8 cellular contexts compared by ENCODE assay signal in the genomic region with DNA sequence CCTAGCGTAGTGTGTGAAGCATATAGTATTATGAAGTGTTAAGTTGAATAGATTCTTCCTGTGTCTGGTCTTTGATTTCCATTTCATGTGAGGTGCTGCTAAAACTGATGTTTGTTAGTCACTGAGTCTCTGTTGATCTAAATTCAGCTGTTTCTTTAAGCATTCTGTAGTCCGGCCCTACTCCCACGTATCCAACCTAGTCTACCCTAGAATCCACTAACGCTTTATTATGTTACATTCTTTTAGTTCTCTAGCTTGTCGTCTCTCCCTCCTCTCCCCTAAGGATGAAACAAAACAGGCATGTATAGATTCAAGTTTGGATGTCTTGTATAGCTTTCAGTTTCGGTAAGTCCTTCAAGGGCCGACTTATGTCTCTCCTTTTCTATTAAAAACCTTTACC. TPM values are rescaled to one million over a fixed set of nuclear protein-coding genes. Genes with fewer than 3 reads are reported as not detected.
DNase-seq lines count a peak whose midpoint lies in the region; FAIRE-seq and TF ChIP-seq lines count a peak whose summit lies in the region.

No MANE protein-coding gene starts in this region.

- peaks cover 45% of the 10 kb centered on the region for H3F3A ChIP-seq in DOHH2 (ENCODE audit: control insufficient read depth, insufficient read depth)
- H3F3A ChIP-seq in OCI-LY1 (ENCODE audit: insufficient read depth, low read length) = no peaks in the 10 kb centered on the region

- H3K18ac ChIP-seq in H1 (ENCODE audit: extremely low read depth, low read length) = no peak overlapping the region

- no peak overlapping the region for H2BK15ac ChIP-seq in H1 (ENCODE audit: low read length)

- H3K14ac ChIP-seq in H1 (ENCODE audit: insufficient read length) = no peak overlapping the region

- H2BK120ac ChIP-seq in H1 (replicated peaks; ENCODE audit: low read depth, low read length) = no peak overlapping the region

- H2AFZ ChIP-seq in OCI-LY1 (ENCODE audit: low read length) (no peak overlapping the region), H1 (ENCODE audit: low read length) (no peak overlapping the region), osteoblast (ENCODE audit: low read length) (no peak overlapping the region)

- H3K4me3 ChIP-seq in DOHH2 (ENCODE audit: low read length) (peak overlapping the region; percentile 92), OCI-LY1 (ENCODE audit: low read depth, low read length, poor library complexity, severe bottlenecking) (peak overlapping the region; percentile 99), H1 (ENCODE audit: extremely low read depth in 1 of 4, insufficient read depth in 2 of 4, low read depth in 3 of 4, low read length in 4 of 4) (peak overlapping the region in 2 of 4 experiments; percentile 8 to 82; a peak in 3 of 8 replicates), osteoblast (ENCODE audit: insufficient read depth, low read length) (peak overlapping the region; percentile 90)

- no peak overlapping the region for H2BK20ac ChIP-seq in H1 (ENCODE audit: low read length)

- DNase-seq in H1 (ENCODE audit: low read depth in 1 of 2, low spot score in 2 of 2) (peak in 1 of 2 experiments; percentile 20), osteoblast (ENCODE audit: insufficient read length, low spot score, missing footprints) (no peak), NCI-H526 treated with DMSO at 0.1 percent for 48 hours (lab: John Stamatoyannopoulos, UW) (no peak), NCI-H2081 (lab: John Stamatoyannopoulos, UW) (no peak), GM13976 (ENCODE audit: low spot score) (no peak)
- DNase-seq in stimulated activated CD4-positive, alpha-beta T cell treated with anti-CD3 and anti-CD28 coated beads, Interleukin-4, amount 100 ng/mL, for 4 hours = no peak

- no peak overlapping the region for H2AK5ac ChIP-seq in H1 (ENCODE audit: low read depth, low read length)

- POLR2A ChIA-PET in H1 (lab: Charles Lee; ENCODE audit: partially characterized antibody) = interaction anchor here (0.7 to 3.6 kb wide), 7 partner anchors 12 to 145 kb away, joined by 3 to 48 read pairs (median 4); a partner anchor contains a TSS

- H2BK12ac ChIP-seq in H1 (ENCODE audit: low read depth, low read length) = no peak overlapping the region

- 90% methylated on average over 7 of the region's 7 CpGs; no CpG with 5 or more reads in 1 of the 2 experiments for WGBS in H1 (ENCODE audit: extremely low coverage in 1 of 2, insufficient coverage in 1 of 2, insufficient read length in 1 of 2, insufficient replicate concordance in 2 of 2, low coverage in 1 of 2, low lambda C conversion rate in 2 of 2, missing lambda C conversion rate in 1 of 2), 2 experiments

- FAIRE-seq in H1 (lab: Jason Lieb, UNC) = no peak

- no peak overlapping the region for H4K8ac ChIP-seq in H1 (ENCODE audit: extremely low read depth, insufficient read depth, low read length)

- H3K23me2 ChIP-seq in H1 (ENCODE audit: low read depth, low read length) = peaks cover 5% of the 10 kb centered on the region

- H3K79me2 ChIP-seq in DOHH2 (ENCODE audit: control insufficient read depth, low read length) (peaks cover 96% of the 10 kb centered on the region), OCI-LY1 (ENCODE audit: insufficient read depth, low read length) (peaks cover 70% of the 10 kb centered on the region), H1 (ENCODE audit: control insufficient read depth in 1 of 2, insufficient read depth in 2 of 2, low read length in 2 of 2) (peaks cover 28 to 77% of the 10 kb centered on the region in 2 experiments), osteoblast (ENCODE audit: insufficient read depth, low read length) (peaks cover 84% of the 10 kb centered on the region)

- H3K36me3 ChIP-seq in DOHH2 (ENCODE audit: control insufficient read depth, low read length) = peaks cover 82% of the 10 kb centered on the region
- peaks cover 80% of the 10 kb centered on the region for H3K36me3 ChIP-seq in OCI-LY1 (ENCODE audit: insufficient read depth, low read length)
- H3K36me3 ChIP-seq in H1 (ENCODE audit: control insufficient read depth in 2 of 4, insufficient read depth in 4 of 4, low read length in 3 of 4) = peaks cover 16 to 70% (median 50%) of the 10 kb centered on the region in 4 experiments
- H3K36me3 ChIP-seq in osteoblast (ENCODE audit: insufficient read depth, low read length) = peaks cover 57% of the 10 kb centered on the region

- TF ChIP-seq RAD21 in H1 (IDR thresholded peaks at IDR 0.05 in 1 of 2, conservative IDR thresholded peaks at IDR 0.05 in 1 of 2; ENCODE audit: low read depth in 2 of 2, low read length in 2 of 2) = no peak

- H3K9me2 ChIP-seq in DOHH2 (replicated peaks; ENCODE audit: control insufficient read depth, low read length) = no peaks in the 10 kb centered on the region
- H3K9me2 ChIP-seq in OCI-LY1 (ENCODE audit: low read depth, low read length) = no peaks in the 10 kb centered on the region

- no peak overlapping the region for H3K4ac ChIP-seq in H1 (replicated peaks; ENCODE audit: insufficient read length, low read depth, low read length)

- peak overlapping the region; percentile 64 for H3K4me2 ChIP-seq in DOHH2 (ENCODE audit: low read length)
- H3K4me2 ChIP-seq in OCI-LY1 (ENCODE audit: low read length) = peak overlapping the region; percentile 96
- H3K4me2 ChIP-seq in H1 (ENCODE audit: insufficient read depth in 1 of 2, low read depth in 2 of 2, low read length in 2 of 2) = peak overlapping the region; percentile 36 to 61; a peak in 2 of 4 replicates
- H3K4me2 ChIP-seq in osteoblast (ENCODE audit: insufficient read depth, low read length) = peak overlapping the region; percentile 100

- H4K5ac ChIP-seq in H1 (ENCODE audit: insufficient read length, low read depth, low read length) = no peak overlapping the region

- H4K20me1 ChIP-seq in DOHH2 (ENCODE audit: control insufficient read depth, insufficient read depth, low read depth, low read length) (0 out of 2 replicates have a peak, but pooled peaks cover 16% of the 10 kb centered on the region), OCI-LY1 (ENCODE audit: insufficient read depth, low read length) (no peaks in the 10 kb centered on the region), H1 (replicated peaks in 1 of 2; ENCODE audit: control insufficient read depth in 1 of 2, insufficient read depth in 2 of 2, low read length in 2 of 2) (peaks cover 12 to 13% of the 10 kb centered on the region in 2 experiments), osteoblast (ENCODE audit: insufficient read depth, low read length) (no peaks in the 10 kb centered on the region)

- in situ Hi-C loops in GM13976 (cut with MboI; ENCODE audit: low sequenced_read_pairs, unreplicated experiment) = no loop called here

- no peak for TF ChIP-seq CTCF in DOHH2 (IDR thresholded peaks at IDR 0.05; ENCODE audit: low read depth, low read length, poor library complexity, severe bottlenecking)
- TF ChIP-seq CTCF in OCI-LY1 (IDR thresholded peaks at IDR 0.05; ENCODE audit: low read length) = no peak
- TF ChIP-seq CTCF in H1 (IDR thresholded peaks at IDR 0.05; ENCODE audit: control extremely low read depth in 1 of 3, insufficient read depth in 1 of 3, low read depth in 1 of 3, low read length in 3 of 3) = no peak
- TF ChIP-seq CTCF in osteoblast (IDR thresholded peaks at IDR 0.05; ENCODE audit: extremely low read depth, low read depth, low read length) = no peak
- TF ChIP-seq CTCF in GM13976 (IDR thresholded peaks at IDR 0.05; ENCODE audit: borderline replicate concordance, control extremely low read depth, extremely low read depth, insufficient read depth, missing control alignments) = no peak

- H3K23ac ChIP-seq in H1 (ENCODE audit: insufficient read length) = no peak overlapping the region

- no peak overlapping the region for H4K91ac ChIP-seq in H1 (replicated peaks; ENCODE audit: insufficient read length, low read length)

- H3K9ac ChIP-seq in OCI-LY1 (ENCODE audit: low read length) (peak overlapping the region; percentile 99), H1 (replicated peaks in 1 of 4; ENCODE audit: extremely low read depth in 1 of 4, low read depth in 3 of 4, low read length in 3 of 4) (no peak overlapping the region; a peak in 1 of 7 replicates)

- peak in 1 of 2 experiments; percentile 37; a peak in 1 of 3 replicates for TF ChIP-seq POLR2A in H1 (IDR thresholded peaks at IDR 0.05; ENCODE audit: control extremely low read depth in 1 of 2, low read depth in 2 of 2, low read length in 2 of 2)

- H3K9me3 ChIP-seq in DOHH2 (ENCODE audit: control insufficient read depth, insufficient read depth, low read length) (no peaks in the 10 kb centered on the region), OCI-LY1 (ENCODE audit: low read length) (no peaks in the 10 kb centered on the region), H1 (ENCODE audit: insufficient read depth in 2 of 2, low read depth in 1 of 2, low read length in 1 of 2) (no peaks in the 10 kb centered on the region), osteoblast (ENCODE audit: low read depth, low read length) (no peaks in the 10 kb centered on the region)

- no peak overlapping the region for H2BK5ac ChIP-seq in H1 (ENCODE audit: low read depth, low read length)

- CTCF ChIA-PET in H1 (lab: Charles Lee; ENCODE audit: partially characterized antibody) = interaction anchor here (1.1 to 3.4 kb wide), 6 partner anchors 9 to 71 kb away, joined by 4 to 18 read pairs (median 6); no protein-coding TSS in a partner anchor

- no peak overlapping the region for H3K56ac ChIP-seq in H1 (replicated peaks; ENCODE audit: insufficient read length, low read depth, low read length)

- H3K4me1 ChIP-seq in DOHH2 (ENCODE audit: control insufficient read depth, low read length) = peaks cover 58% of the 10 kb centered on the region
- H3K4me1 ChIP-seq in OCI-LY1 (ENCODE audit: insufficient read depth, low read length, severe bottlenecking) = peaks cover 35% of the 10 kb centered on the region
- peaks cover 0 to 5% (median 1%) of the 10 kb centered on the region in 4 experiments; a peak in 3 of 7 replicates for H3K4me1 ChIP-seq in H1 (replicated peaks in 1 of 4; ENCODE audit: control insufficient read depth in 3 of 4, insufficient read depth in 4 of 4, low read length in 3 of 4)
- H3K4me1 ChIP-seq in osteoblast (ENCODE audit: insufficient read depth, low read length) = peaks cover 25% of the 10 kb centered on the region

- no peaks in the 10 kb centered on the region for H3K27me3 ChIP-seq in DOHH2 (ENCODE audit: control insufficient read depth, low read length)
- no peaks in the 10 kb centered on the region for H3K27me3 ChIP-seq in OCI-LY1 (ENCODE audit: insufficient read depth, low read length)
- H3K27me3 ChIP-seq in H1 (replicated peaks in 1 of 4; ENCODE audit: control insufficient read depth in 3 of 4, extremely low read depth in 1 of 4, insufficient read depth in 3 of 4, low read length in 3 of 4) = no peaks in the 10 kb centered on the region
- no peaks in the 10 kb centered on the region for H3K27me3 ChIP-seq in osteoblast (ENCODE audit: insufficient read depth, low read length)

- H3K27ac ChIP-seq in DOHH2 (ENCODE audit: low read depth, low read length) = peak overlapping the region; percentile 70
- peak overlapping the region; percentile 85 for H3K27ac ChIP-seq in OCI-LY1 (ENCODE audit: low read depth, low read length, poor library complexity, severe bottlenecking)
- no peak overlapping the region for H3K27ac ChIP-seq in H1 (ENCODE audit: low read depth, low read length)
- H3K27ac ChIP-seq in osteoblast (ENCODE audit: low read depth, low read length) = peak overlapping the region; percentile 95

- no peak for TF ChIP-seq EP300 in H1 (IDR thresholded peaks at IDR 0.05; ENCODE audit: borderline replicate concordance in 1 of 2, low read depth in 2 of 2, low read length in 2 of 2)

- 0 out of 2 replicates have a peak, but pooled peaks cover 2% of the 10 kb centered on the region for H3K79me1 ChIP-seq in H1 (ENCODE audit: low read depth, low read length)

RNA-seq across cellular contexts. Expression of a gene that starts 4.1 kb away (rescaled TPM):
- 115 and 120 TPM in 2 replicates for total RNA-seq in H1 (2021; fragmentation: NEBNext Ultra II Directional; extraction: Animal tissue kit (Norgen Biotek cat#: 25700))
- 22.6 and 40.8 TPM in 2 replicates for polyA plus RNA-seq in H1 (2011; rRNA removed)
- 49.2 TPM for polyA plus RNA-seq in H1 (2011; cell fraction: cytosol; rRNA removed)
- 21.5 TPM for polyA plus RNA-seq in H1 (2011; cell fraction: nucleus; rRNA removed)
- 55.4 to 89.1 TPM (median 63.7 TPM) in 4 replicates for polyA plus RNA-seq in H1 (2012, experiment 1 of 2)
- polyA plus RNA-seq in H1 (2012, experiment 2 of 2) = 19.5 TPM
- 55.2 TPM for polyA plus RNA-seq in H1 (2013, experiment 1 of 2)
- 53.3 TPM for polyA plus RNA-seq in H1 (2013, experiment 2 of 2)
- polyA minus RNA-seq in H1 (2011; rRNA and poly(A)+ RNA removed) = 48.9 and 53.0 TPM in 2 replicates
- 37.4 TPM for polyA minus RNA-seq in H1 (2011; cell fraction: cytosol; rRNA and poly(A)+ RNA removed)
- 91.8 TPM for polyA minus RNA-seq in H1 (2011; cell fraction: nucleus; rRNA and poly(A)+ RNA removed)
- 28.3 and 32.2 TPM in 2 replicates for total RNA-seq in osteoblast

Comparison
In these comparisons a context has a peak if more than half of its experiments do, and no peak if none do; other contexts are left out.
1. H3K4me2 ChIP-seq: peak in every context shown above with its lines; median percentile 100 in osteoblast; 96 in OCI-LY1; 64 in DOHH2; 48 in H1.